23 cellular contexts compared by ENCODE assay signal in the genomic region with DNA sequence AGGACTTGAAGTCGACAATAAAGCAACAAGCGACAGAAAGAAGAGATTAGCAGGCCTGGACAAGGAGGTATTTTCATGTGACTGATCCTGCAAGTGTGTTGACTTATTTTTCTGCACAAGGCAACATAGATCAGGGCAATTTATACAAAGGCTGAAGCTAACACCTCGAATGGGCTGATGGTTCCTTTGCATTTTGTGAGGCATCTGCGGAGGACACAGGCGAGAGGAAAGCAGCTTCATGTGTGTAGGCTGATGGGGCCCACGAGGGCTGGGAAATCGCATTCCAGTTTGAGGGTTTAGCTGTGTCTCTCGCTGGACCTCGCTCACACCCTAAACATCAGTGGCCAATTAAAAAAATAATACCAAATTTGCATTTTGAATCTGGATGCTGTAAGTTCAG.
DNase-seq lines count a peak whose midpoint lies in the region; ATAC-seq and TF ChIP-seq lines count a peak whose summit lies in the region.
"Had no signal": no experiment of that assay in that cellular context is flagged by ENCODE, and none has a peak within 500 bp of the region (broad histone marks: within the 10 kb centered on the region; RNA-seq: fewer than 3 reads in every experiment).

No MANE protein-coding gene starts in this region.

- 66% methylated on average over 9 of the region's 9 CpGs for WGBS in smooth muscle cell (ENCODE audit: low lambda C conversion rate)

- H2AFZ ChIP-seq in smooth muscle cell (ENCODE audit: low read depth): peak overlapping the region; percentile 29

- ATAC-seq in GM18907 (IDR thresholded peaks at IDR 0.05; ENCODE audit: unreplicated experiment): no peak
- ATAC-seq: activated CD4-positive, CD25-positive, alpha-beta regulatory T cell treated with anti-CD3 and anti-CD28 coated beads, Interleukin-2, amount 50 U/mL, for 24 hours; activated naive CD8-positive, alpha-beta T cell treated with anti-CD3 and anti-CD28 coated beads, Interleukin-2, amount 50 U/mL, for 24 hours; natural killer cell treated with Interleukin-12 subunit alpha and Interleukin-12 subunit beta and Interleukin-15 and Interleukin-18, amount 100 ng/mL, for 72 hours; Right ventricle myocardium inferior had no signal

- H4K20me1 ChIP-seq in smooth muscle cell (ENCODE audit: low read depth): no peaks in the 10 kb centered on the region

- no peaks in the 10 kb centered on the region for H3F3A ChIP-seq in smooth muscle cell (ENCODE audit: low read depth)

- DNase-seq in NCI-H345 (lab: John Stamatoyannopoulos, UW): peak; percentile 52
- DNase-seq in NCI-H345 treated with DMSO at 0.1 percent for 48 hours (lab: John Stamatoyannopoulos, UW; ENCODE audit: unreplicated experiment): no peak
- DNase-seq in brain microvascular endothelial cell: no peak
- DNase-seq in smooth muscle cell (lab: John Stamatoyannopoulos, UW; ENCODE audit: unreplicated experiment): no peak
- DNase-seq in T-helper 1 cell: no peak
- DNase-seq in substantia nigra (lab: John Stamatoyannopoulos, UW): no peak
- DNase-seq: activated CD4-positive, alpha-beta memory T cell treated with anti-CD3 and anti-CD28 coated beads, Interleukin-2, amount 10 ng/mL, durations not matched to agents 7 days and 5 days; activated effector memory CD4-positive, alpha-beta T cell treated with Interleukin-2 at 50 U/mL for 16 hours; activated naive CD8-positive, alpha-beta T cell treated with anti-CD3 and anti-CD28 coated beads, Interleukin-2, amount 50 U/mL, for 24 hours; immature natural killer cell; left ventricle myocardium superior; NCI-H2171; NCI-H748 treated with DMSO at 0.1 percent for 48 hours; stimulated activated CD4-positive, alpha-beta T cell treated with anti-CD3 and anti-CD28 coated beads, Interleukin-12 subunit alpha, Interleukin-12 subunit beta, amount 100 ng/mL, for 4 hours; stomach had no signal

- H3K4me2 ChIP-seq in smooth muscle cell: peak overlapping the region; percentile 66

- peak overlapping the region; percentile 71 to 91 (median 76) for H3K27ac Mint-ChIP-seq in nephron
- H3K27ac Mint-ChIP-seq: activated CD4-positive, alpha-beta memory T cell treated with anti-CD3 and anti-CD28 coated beads, Interleukin-2, amount 10 ng/mL, durations not matched to agents 7 days and 5 days; activated naive CD8-positive, alpha-beta T cell treated with anti-CD3 and anti-CD28 coated beads, Interleukin-2, amount 50 U/mL, for 24 hours; dendritic cell treated with granulocyte-macrophage colony-stimulating factor and Interleukin-4, amounts not matched to agents 40 ng/mL and 50 ng/mL, for 4 days; immature natural killer cell; natural killer cell treated with Interleukin-12 subunit alpha and Interleukin-12 subunit beta and Interleukin-15 and Interleukin-18, amount 100 ng/mL, for 72 hours had no signal

- peaks cover 51% of the 10 kb centered on the region for H3K4me1 ChIP-seq in smooth muscle cell (ENCODE audit: low read depth)
- H3K4me1 ChIP-seq: heart right ventricle had no signal

- H3K9me3 Mint-ChIP-seq in nephron: no peaks in the 10 kb centered on the region
- H3K9me3 Mint-ChIP-seq: activated CD4-positive, alpha-beta memory T cell treated with anti-CD3 and anti-CD28 coated beads, Interleukin-2, amount 10 ng/mL, durations not matched to agents 7 days and 5 days; activated naive CD8-positive, alpha-beta T cell treated with anti-CD3 and anti-CD28 coated beads, Interleukin-2, amount 50 U/mL, for 24 hours; dendritic cell treated with granulocyte-macrophage colony-stimulating factor and Interleukin-4, amounts not matched to agents 40 ng/mL and 50 ng/mL, for 4 days had no signal

- no peaks in the 10 kb centered on the region for H3K9me3 ChIP-seq in smooth muscle cell (replicated peaks; ENCODE audit: low read depth)
- H3K9me3 ChIP-seq: heart right ventricle, stomach, upper lobe of left lung had no signal

- H3K4me3 Mint-ChIP-seq in nephron: no peak overlapping the region
- H3K4me3 Mint-ChIP-seq: activated CD4-positive, alpha-beta memory T cell treated with anti-CD3 and anti-CD28 coated beads, Interleukin-2, amount 10 ng/mL, durations not matched to agents 7 days and 5 days; activated naive CD8-positive, alpha-beta T cell treated with anti-CD3 and anti-CD28 coated beads, Interleukin-2, amount 50 U/mL, for 24 hours; dendritic cell treated with granulocyte-macrophage colony-stimulating factor and Interleukin-4, amounts not matched to agents 40 ng/mL and 50 ng/mL, for 4 days; immature natural killer cell; natural killer cell treated with Interleukin-12 subunit alpha and Interleukin-12 subunit beta and Interleukin-15 and Interleukin-18, amount 100 ng/mL, for 72 hours had no signal

- peaks cover 20% of the 10 kb centered on the region for H3K27me3 Mint-ChIP-seq in nephron (ENCODE audit: low read depth)
- H3K27me3 Mint-ChIP-seq: activated CD4-positive, alpha-beta memory T cell treated with anti-CD3 and anti-CD28 coated beads, Interleukin-2, amount 10 ng/mL, durations not matched to agents 7 days and 5 days; dendritic cell treated with granulocyte-macrophage colony-stimulating factor and Interleukin-4, amounts not matched to agents 40 ng/mL and 50 ng/mL, for 4 days; natural killer cell treated with Interleukin-12 subunit alpha and Interleukin-12 subunit beta and Interleukin-15 and Interleukin-18, amount 100 ng/mL, for 72 hours had no signal

- H3K79me2 ChIP-seq in smooth muscle cell (ENCODE audit: low read depth): no peaks in the 10 kb centered on the region

- H3K4me3 ChIP-seq in brain microvascular endothelial cell (ENCODE audit: low read depth, low read length) (no peak overlapping the region), smooth muscle cell (no peak overlapping the region)
- H3K4me3 ChIP-seq: heart right ventricle, stomach, upper lobe of left lung had no signal

- no peaks in the 10 kb centered on the region for H3K36me3 ChIP-seq in brain microvascular endothelial cell (replicated peaks)
- H3K36me3 ChIP-seq in smooth muscle cell (ENCODE audit: low read depth): no peaks in the 10 kb centered on the region
- H3K36me3 ChIP-seq: heart right ventricle, stomach, upper lobe of left lung had no signal

- H3K9ac ChIP-seq in smooth muscle cell (ENCODE audit: low read depth): no peak overlapping the region

- H3K27me3 ChIP-seq in brain microvascular endothelial cell (replicated peaks) (no peaks in the 10 kb centered on the region), smooth muscle cell (ENCODE audit: low read depth) (no peaks in the 10 kb centered on the region)
- H3K27me3 ChIP-seq: stomach, upper lobe of left lung had no signal

- H3K4me1 Mint-ChIP-seq in nephron: peaks cover 31% of the 10 kb centered on the region
- H3K4me1 Mint-ChIP-seq: activated CD4-positive, alpha-beta memory T cell treated with anti-CD3 and anti-CD28 coated beads, Interleukin-2, amount 10 ng/mL, durations not matched to agents 7 days and 5 days; activated naive CD8-positive, alpha-beta T cell treated with anti-CD3 and anti-CD28 coated beads, Interleukin-2, amount 50 U/mL, for 24 hours; immature natural killer cell had no signal

- TF ChIP-seq CTCF in brain microvascular endothelial cell (IDR thresholded peaks at IDR 0.05; ENCODE audit: low read depth, low read length, missing control alignments) (no peak), nephron (IDR thresholded peaks at IDR 0.05; ENCODE audit: unreplicated experiment in 3 of 3) (no peak), smooth muscle cell (IDR thresholded peaks at IDR 0.05; ENCODE audit: borderline replicate concordance, insufficient read depth, poor library complexity, severe bottlenecking) (no peak)

- H3K36me3 Mint-ChIP-seq in nephron (ENCODE audit: low read depth): no peaks in the 10 kb centered on the region
- H3K36me3 Mint-ChIP-seq: immature natural killer cell; natural killer cell treated with Interleukin-12 subunit alpha and Interleukin-12 subunit beta and Interleukin-15 and Interleukin-18, amount 100 ng/mL, for 72 hours had no signal

- in situ Hi-C loops in brain microvascular endothelial cell (cut with HindIII; ENCODE audit: low pct_ligation_motif_present, low sequenced_read_pairs): no loop called here

- H3K27ac ChIP-seq in brain microvascular endothelial cell (peak overlapping the region; percentile 86), smooth muscle cell (ENCODE audit: low read depth) (peak overlapping the region; percentile 56), substantia nigra (ENCODE audit: low read depth, low read length, poor library complexity, severe bottlenecking) (no peak overlapping the region)
- H3K27ac ChIP-seq: stomach, upper lobe of left lung had no signal
